11 cellular contexts compared by ENCODE assay signal in the genomic region with DNA sequence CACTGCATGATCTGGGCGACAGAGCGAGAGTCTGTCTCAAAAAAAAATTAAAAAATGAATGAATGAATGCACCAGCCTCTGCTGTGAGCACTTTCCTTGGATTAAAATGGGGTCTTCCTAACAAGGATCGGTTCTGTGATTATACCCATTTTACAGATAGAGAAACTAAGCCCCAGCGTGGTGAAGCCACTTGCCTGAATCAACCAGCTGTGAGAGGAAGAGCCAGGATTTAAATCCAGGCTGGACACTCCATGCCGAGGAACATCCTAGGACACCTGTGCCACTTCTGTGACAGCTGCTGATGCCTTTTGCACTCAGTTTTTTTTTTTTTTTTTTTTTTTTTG. TPM values are rescaled to one million over a fixed set of nuclear protein-coding genes. Genes with fewer than 3 reads are reported as not detected.
DNase-seq lines count a peak whose midpoint lies in the region; ATAC-seq and TF ChIP-seq lines count a peak whose summit lies in the region.
"Had no signal": no experiment of that assay in that cellular context is flagged by ENCODE, and none has a peak within 500 bp of the region (broad histone marks: within the 10 kb centered on the region; RNA-seq: fewer than 3 reads in every experiment).

No MANE protein-coding gene starts in this region.

- no peaks in the 10 kb centered on the region for H3K36me3 Mint-ChIP-seq in T-cell

- H3K4me1 ChIP-seq in right atrium auricular region = peaks cover 0 to 11% of the 10 kb centered on the region in 2 donors
- H3K4me1 ChIP-seq in mesodermal cell (ENCODE audit: control insufficient read depth, insufficient read depth, low read length, poor library complexity, severe bottlenecking) = no peaks in the 10 kb centered on the region
- H3K4me1 ChIP-seq in upper lobe of left lung = peaks cover 11 to 24% (median 12%) of the 10 kb centered on the region in 4 donors

- H3K27ac Mint-ChIP-seq in T-cell = peak overlapping the region; percentile 98 to 99

- no peaks in the 10 kb centered on the region for H3K9me3 ChIP-seq in right atrium auricular region
- H3K9me3 ChIP-seq in mesodermal cell (ENCODE audit: control insufficient read depth, low read length) = no peaks in the 10 kb centered on the region
- H3K9me3 ChIP-seq in upper lobe of left lung = no peaks in the 10 kb centered on the region

- ATAC-seq in left cardiac atrium (no peak), T-cell (replicated peaks in 1 of 4) (no peak), upper lobe of left lung (ENCODE audit: low FRiP score in 2 of 2) (no peak), HG02885 (IDR thresholded peaks at IDR 0.05; ENCODE audit: poor library complexity, unreplicated experiment) (no peak)

- WGBS in mesodermal cell (ENCODE audit: insufficient coverage in 2 of 2), 2 experiments = 86 to 87% methylated on average over 5 of the region's 5 CpGs
- 85 to 90% methylated on average over 5 of the region's 5 CpGs for WGBS in upper lobe of left lung, 2 donors

- POLR2A ChIA-PET in T-cell (lab: Charles Lee) = no interaction called here

- H3K36me3 ChIP-seq in right atrium auricular region = peaks cover under 1% of the 10 kb centered on the region
- peaks cover 6% of the 10 kb centered on the region for H3K36me3 ChIP-seq in mesodermal cell (ENCODE audit: control insufficient read depth, insufficient read depth, low read length)
- peaks cover 0 to 7% (median 3%) of the 10 kb centered on the region in 4 donors for H3K36me3 ChIP-seq in upper lobe of left lung

- DNase-seq in right atrium auricular region (ENCODE audit: low spot score) = no peak
- no peak for DNase-seq in left cardiac atrium
- DNase-seq in T-cell = no peak
- no peak for DNase-seq in upper lobe of left lung
- DNase-seq in HuH-7.5 (ENCODE audit: low spot score) = no peak
- no peak for DNase-seq in NCI-H1048 (lab: John Stamatoyannopoulos, UW)
- DNase-seq: AML-193 had no signal

- CTCF ChIA-PET in T-cell (lab: Charles Lee) = no interaction called here

- no peak for TF ChIP-seq POLR2A in upper lobe of left lung (IDR thresholded peaks at IDR 0.05)

- H3K9me3 Mint-ChIP-seq in T-cell = no peaks in the 10 kb centered on the region
- H3K9me3 Mint-ChIP-seq: IgD-negative memory B cell, memory B cell had no signal

- H3K4me3 ChIP-seq in right atrium auricular region (peak overlapping the region in 1 of 2 donors; percentile 63), mesodermal cell (ENCODE audit: extremely low read depth, insufficient read depth, low read length, poor library complexity, severe bottlenecking) (peak overlapping the region; percentile 11), upper lobe of left lung (peak overlapping the region in 2 of 4 donors; percentile 44 to 50)

- intact Hi-C loops in left cardiac atrium (cut with DNase I) = no loop called here

- no peaks in the 10 kb centered on the region for H3K27me3 ChIP-seq in right atrium auricular region
- H3K27me3 ChIP-seq in upper lobe of left lung = no peaks in the 10 kb centered on the region

- H3K27ac ChIP-seq in right atrium auricular region (peak overlapping the region; percentile 79 to 93), mesodermal cell (ENCODE audit: low read depth, low read length, severe bottlenecking) (no peak overlapping the region), upper lobe of left lung (peak overlapping the region in 3 of 4 donors; percentile 78 to 88 (median 85))

- peak overlapping the region; percentile 82 to 96 (median 89) for H3K4me3 Mint-ChIP-seq in T-cell

- no peaks in the 10 kb centered on the region for H3K27me3 Mint-ChIP-seq in T-cell
- H3K27me3 Mint-ChIP-seq: memory B cell had no signal

- TF ChIP-seq CTCF in right atrium auricular region (IDR thresholded peaks at IDR 0.05) (no peak), upper lobe of left lung (IDR thresholded peaks at IDR 0.05) (no peak)

- no peak for TF ChIP-seq EP300 in upper lobe of left lung (IDR thresholded peaks at IDR 0.05)

- H3K4me1 Mint-ChIP-seq in T-cell = peaks cover 24 to 30% (median 25%) of the 10 kb centered on the region in 3 donors

RNA-seq across cellular contexts. Expression of a gene that starts 14.1 kb away (rescaled TPM):
- total RNA-seq in right atrium auricular region (1,000 to 10,000 TPM in 1 of 2 donors, 100 to 1,000 TPM in 1; 869 to 1,050 TPM), left cardiac atrium (100 to 1,000 TPM; 698 to 715 TPM), T-cell (1,000 to 10,000 TPM in 3 of 5 donors, 100 to 1,000 TPM in 2; 777 to 1,202 (median 1,047) TPM), upper lobe of left lung (100 to 1,000 TPM; 324 to 781 (median 471) TPM)
- polyA plus RNA-seq in mesodermal cell (2013, experiment 1 of 2) = 258 TPM
- 274 TPM for polyA plus RNA-seq in mesodermal cell (2013, experiment 2 of 2)

RNA-seq across cellular contexts. Expression of a gene that starts 19.1 kb away (rescaled TPM):
- total RNA-seq in right atrium auricular region (100 to 1,000 TPM in 1 of 2 donors, 10 to 100 TPM in 1; 41.2 to 101 TPM), left cardiac atrium (10 to 100 TPM; 61.0 to 66.7 TPM), T-cell (10 to 100 TPM; 16.7 to 29.7 (median 21.5) TPM), upper lobe of left lung (100 to 1,000 TPM in 1 of 6 donors, 10 to 100 TPM in 5; 35.0 to 115 (median 56.0) TPM)
- polyA plus RNA-seq in mesodermal cell (2013, experiment 1 of 2) = 3.1 TPM
- polyA plus RNA-seq in mesodermal cell (2013, experiment 2 of 2) = 4.2 TPM

RNA-seq across cellular contexts. Expression of a gene that starts 46.0 kb away (rescaled TPM):
- 10 to 100 TPM; 58.4 to 77.9 TPM for total RNA-seq in right atrium auricular region
- total RNA-seq in left cardiac atrium = 10 to 100 TPM; 55.1 to 64.3 TPM
- total RNA-seq in T-cell = 1 to 10 TPM; 2.3 to 6.3 (median 4.0) TPM
- 23.3 TPM for polyA plus RNA-seq in mesodermal cell (2013, experiment 1 of 2)
- polyA plus RNA-seq in mesodermal cell (2013, experiment 2 of 2) = 19.4 TPM
- 100 to 1,000 TPM in 1 of 6 donors, 10 to 100 TPM in 5; 60.0 to 103 (median 75.9) TPM for total RNA-seq in upper lobe of left lung

Comparison
In these comparisons a context has a peak if more than half of its experiments do, and no peak if none do; other contexts are left out.
1. RNA of a gene that starts 46.0 kb away (total RNA-seq): 60.0 to 103 TPM in upper lobe of left lung, 58.4 to 77.9 TPM in right atrium auricular region and 55.1 to 64.3 TPM in left cardiac atrium; 2.3 to 6.3 TPM in T-cell; every median in the first group is over 4 times any median in the second.